ENCODE assay signal across 8 cellular contexts in the genomic region with DNA sequence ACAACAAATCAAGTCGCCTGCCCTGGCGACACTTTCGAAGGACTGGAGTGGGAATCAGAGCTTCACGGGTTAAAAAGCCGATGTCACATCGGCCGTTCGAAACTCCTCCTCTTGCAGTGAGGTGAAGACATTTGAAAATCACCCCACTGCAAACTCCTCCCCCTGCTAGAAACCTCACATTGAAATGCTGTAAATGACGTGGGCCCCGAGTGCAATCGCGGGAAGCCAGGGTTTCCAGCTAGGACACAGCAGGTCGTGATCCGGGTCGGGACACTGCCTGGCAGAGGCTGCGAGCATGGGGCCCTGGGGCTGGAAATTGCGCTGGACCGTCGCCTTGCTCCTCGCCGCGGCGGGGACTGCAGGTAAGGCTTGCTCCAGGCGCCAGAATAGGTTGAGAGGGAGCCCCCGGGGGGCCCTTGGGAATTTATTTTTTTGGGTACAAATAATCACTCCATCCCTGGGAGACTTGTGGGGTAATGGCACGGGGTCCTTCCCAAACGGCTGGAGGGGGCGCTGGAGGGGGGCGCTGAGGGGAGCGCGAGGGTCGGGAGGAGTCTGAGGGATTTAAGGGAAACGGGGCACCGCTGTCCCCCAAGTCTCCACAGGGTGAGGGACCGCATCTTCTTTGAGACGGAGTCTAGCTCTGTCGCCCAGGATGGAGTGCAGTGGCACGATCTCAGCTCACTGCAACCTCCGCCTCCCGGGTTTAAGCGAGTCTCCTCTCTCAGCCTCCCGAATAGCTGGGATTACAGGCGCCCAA. TPM values are rescaled to one million over a fixed set of nuclear protein-coding genes. Genes with fewer than 3 reads are reported as not detected.
DNase-seq lines count a peak whose midpoint lies in the region; ATAC-seq and TF ChIP-seq lines count a peak whose summit lies in the region.

Gene LDLR, plus strand, starts transcription at position 210 of the 760 bp plus-strand sequence. Its CDS starts 86 bp downstream, at position 296.

- no peaks in the 10 kb centered on the region for H3K27me3 Mint-ChIP-seq in activated CD4-positive, alpha-beta memory T cell treated with anti-CD3 and anti-CD28 coated beads for 36 hours

- peaks cover 0 to 11% of the 10 kb centered on the region in 2 donors for H3K36me3 ChIP-seq in left lung

- peak within 1 kb of the TSS; percentile 98 to 99 for H3K27ac ChIP-seq in left lung

- no peaks in the 10 kb centered on the region for H3K27me3 ChIP-seq in left lung

- peak within 1 kb of the TSS; percentile 57 to 75 for H3K4me3 ChIP-seq in left lung

- H3K36me3 Mint-ChIP-seq in activated CD4-positive, alpha-beta memory T cell treated with anti-CD3 and anti-CD28 coated beads for 36 hours, result peaks cover 29% of the 10 kb centered on the region

- POLR2A ChIA-PET in activated CD4-positive, alpha-beta memory T cell treated with anti-CD3 and anti-CD28 coated beads for 36 hours (lab: Charles Lee), result interaction anchor here (0.6 to 1.5 kb wide), 10 partner anchors 10 to 292 kb away, joined by 3 to 6 read pairs (median 4); partner anchors contain the start of genes CCDC159, SMARCA4 and TMEM205

- peak within 1 kb of the TSS; percentile 98 for H3K27ac Mint-ChIP-seq in activated CD4-positive, alpha-beta memory T cell treated with anti-CD3 and anti-CD28 coated beads for 36 hours

- peaks cover 37 to 72% of the 10 kb centered on the region in 2 donors for H3K4me1 ChIP-seq in left lung

- ATAC-seq in left lung (peak; percentile 64), HG02763 (IDR thresholded peaks at IDR 0.05; ENCODE audit: unreplicated experiment) (no peak)

- no peaks in the 10 kb centered on the region for H3K9me3 ChIP-seq in left lung

- DNase-seq in Caki2 (ENCODE audit: low read depth) (peak; percentile 95), HK-2 (ENCODE audit: unreplicated experiment) (peak; percentile 82), NCI-H82 treated with DMSO at 0.1 percent for 48 hours (lab: John Stamatoyannopoulos, UW; ENCODE audit: unreplicated experiment) (peak; percentile 87), dermis microvascular lymphatic vessel endothelial cell (ENCODE audit: low read depth in 2 of 2) (peak; percentile 91 to 92), left lung (peak; percentile 86 to 90)
- peak; percentile 91 for DNase-seq in activated CD4-positive, alpha-beta memory T cell treated with anti-CD3 and anti-CD28 coated beads for 36 hours
- DNase-seq in stimulated activated CD4-positive, alpha-beta T cell treated with anti-CD3 and anti-CD28 coated beads, Interleukin-2, amount 100 ng/mL, for 24 hours, result peak; percentile 76 to 77

- no peaks in the 10 kb centered on the region for H3K9me3 Mint-ChIP-seq in activated CD4-positive, alpha-beta memory T cell treated with anti-CD3 and anti-CD28 coated beads for 36 hours

- in situ Hi-C loops in Caki2 (cut with HindIII; ENCODE audit: low pct_unique_long_range_greater_than_20kb, low sequenced_read_pairs), result no loop called here

- H3K4me1 Mint-ChIP-seq in activated CD4-positive, alpha-beta memory T cell treated with anti-CD3 and anti-CD28 coated beads for 36 hours (ENCODE audit: low read depth), result peaks cover 40% of the 10 kb centered on the region

- peak within 1 kb of the TSS; percentile 95 for H3K4me3 Mint-ChIP-seq in activated CD4-positive, alpha-beta memory T cell treated with anti-CD3 and anti-CD28 coated beads for 36 hours

- intact Hi-C loops in activated CD4-positive, alpha-beta memory T cell treated with anti-CD3 and anti-CD28 coated beads for 36 hours (cut with micrococcal nuclease), result loop anchor here (1.0 to 10.0 kb wide), 6 partner anchors 68 to 372 kb away; partner anchors contain the start of genes DNM2, SMARCA4, SPC24 and TIMM29
- intact Hi-C loops in left lung (cut with DNase I), result no loop called here

- CTCF ChIA-PET in activated CD4-positive, alpha-beta memory T cell treated with anti-CD3 and anti-CD28 coated beads for 36 hours (lab: Charles Lee), result interaction anchor here (0.9 to 2.9 kb wide), 3 partner anchors 36 to 217 kb away, joined by 3 to 17 read pairs (median 11); no protein-coding TSS in a partner anchor

- TF ChIP-seq CTCF in left lung (IDR thresholded peaks at IDR 0.05), result no peak

RNA-seq across cellular contexts. Expression of gene LDLR, which starts in this region (rescaled TPM):
- 43.3 and 54.3 TPM in 2 replicates for total RNA-seq in Caki2 (2014; rRNA removed; shearing (Covaris generic); ENCODE audit: low replicate concordance)
- 10 to 100 TPM; 71.3 to 81.6 TPM for total RNA-seq in activated CD4-positive, alpha-beta memory T cell treated with anti-CD3 and anti-CD28 coated beads for 36 hours
- total RNA-seq in dermis microvascular lymphatic vessel endothelial cell, result 62.2 and 86.4 TPM in 2 replicates
- 100 to 1,000 TPM; 212 to 310 TPM for total RNA-seq in left lung
